In genomic region chr3:187223799-187224198, GRCh38 we compare ENCODE assay signal across 19 cellular contexts. TPM values are rescaled to one million over a fixed set of nuclear protein-coding genes. Genes with fewer than 3 reads are reported as not detected.
DNase-seq lines count a peak whose midpoint lies in the region; ATAC-seq and TF ChIP-seq lines count a peak whose summit lies in the region.
"Had no signal": no experiment of that assay in that cellular context is flagged by ENCODE, and none has a peak within 500 bp of the region (broad histone marks: within the 10 kb centered on the region; RNA-seq: fewer than 3 reads in every experiment).

No MANE protein-coding gene starts in this region.

- in situ Hi-C loops in mammary epithelial cell (cut with MboI; ENCODE audit: low sequenced_read_pairs in 2 of 2) = loop anchor here in 1 of 2 donors (10.0 kb wide), 1 partner anchor 451 kb away; the partner anchor contains the start of gene SST

- no peak overlapping the region for H2AFZ ChIP-seq in Karpas-422 (ENCODE audit: low read length)
- no peak overlapping the region for H2AFZ ChIP-seq in mammary epithelial cell (ENCODE audit: low read depth, low read length)
- H2AFZ ChIP-seq in H9 (ENCODE audit: low read length) = no peak overlapping the region
- H2AFZ ChIP-seq: parathyroid adenoma had no signal

- WGBS in mammary epithelial cell (ENCODE audit: low coverage, missing lambda C conversion rate) = 67% methylated on average over 3 of the region's 3 CpGs
- WGBS in H9 (ENCODE audit: extremely low coverage, insufficient read length, low lambda C conversion rate) = no CpG with 5 or more reads among the region's 3 CpGs

- no peak overlapping the region for H3T11ph ChIP-seq in H9 (ENCODE audit: low read length)

- no peak overlapping the region for H2AK5ac ChIP-seq in H9 (ENCODE audit: insufficient read length, low read length)

- H2BK20ac ChIP-seq in H9 (ENCODE audit: low read depth, low read length, poor library complexity, severe bottlenecking) = no peak overlapping the region

- intact Hi-C loops in mammary epithelial cell (cut with micrococcal nuclease) = loop anchor here (5.0 kb wide), 1 partner anchor 111 kb away; no protein-coding TSS in a partner anchor

- no peak overlapping the region for H3K18ac ChIP-seq in H9 (ENCODE audit: insufficient read length, low read depth, low read length)

- H3K4me3 ChIP-seq in Karpas-422 (ENCODE audit: low read length) = no peak overlapping the region
- H3K4me3 ChIP-seq in mammary epithelial cell (replicated peaks in 1 of 3; ENCODE audit: insufficient read depth in 1 of 3, low read depth in 2 of 3, low read length in 3 of 3) = no peak overlapping the region
- H3K4me3 ChIP-seq: thyroid gland had no signal

- BruUV-seq in mammary epithelial cell (replicated peaks; lab: Mats Ljungman, UMichigan) = no TSS peak

- dilution Hi-C loops in mammary epithelial cell (cut with HindIII; ENCODE audit: low sequenced_read_pairs) = no loop called here

- H3K4me1 Mint-ChIP-seq in memory B cell = peaks cover 2% of the 10 kb centered on the region
- H3K4me1 Mint-ChIP-seq in activated T-cell treated with anti-CD3 and anti-CD28 coated beads, Interleukin-2, amount 50 U/mL, for 24 hours (ENCODE audit: low read depth) = no peaks in the 10 kb centered on the region
- H3K4me1 Mint-ChIP-seq in H9 = peaks cover 6 to 13% of the 10 kb centered on the region in 2 experiments; a peak in 3 of 4 replicates
- H3K4me1 Mint-ChIP-seq: activated naive CD8-positive, alpha-beta T cell treated with anti-CD3 and anti-CD28 coated beads for 36 hours; central memory CD8-positive, alpha-beta T cell had no signal

- H2BK5ac ChIP-seq in H9 (ENCODE audit: insufficient read length, low read length) = no peak overlapping the region

- H3K79me2 ChIP-seq in Karpas-422 (ENCODE audit: low read length) (no peaks in the 10 kb centered on the region), mammary epithelial cell (ENCODE audit: insufficient read depth, low read length) (no peaks in the 10 kb centered on the region), H9 (ENCODE audit: insufficient read depth, low read length) (no peaks in the 10 kb centered on the region)
- H3K79me2 ChIP-seq: parathyroid adenoma had no signal

- H3K36me3 ChIP-seq in Karpas-422 (ENCODE audit: insufficient read depth, low read length) (no peaks in the 10 kb centered on the region), mammary epithelial cell (ENCODE audit: insufficient read depth, low read length) (no peaks in the 10 kb centered on the region)
- H3K36me3 ChIP-seq: thyroid gland had no signal

- H4K8ac ChIP-seq in H9 (replicated peaks; ENCODE audit: insufficient read length, low read depth, low read length) = no peak overlapping the region

- H3K9ac ChIP-seq in Karpas-422 (ENCODE audit: low read length) (no peak overlapping the region), mammary epithelial cell (ENCODE audit: insufficient read depth, low read length) (no peak overlapping the region), H9 (ENCODE audit: extremely low read depth, insufficient read length, low read length) (no peak overlapping the region)
- H3K9ac ChIP-seq: parathyroid adenoma had no signal

- DNase-seq in EL (peak; percentile 22), Karpas-422 (peak; percentile 55), mammary epithelial cell (peak; percentile 60), memory B cell (ENCODE audit: low spot score in 2 of 2) (no peak), H9 (no peak)
- DNase-seq in activated T-cell treated with anti-CD3 and anti-CD28 coated beads, Interleukin-2, amount 50 U/mL, for 24 hours = no peak
- DNase-seq: activated naive CD8-positive, alpha-beta T cell treated with anti-CD3 and anti-CD28 coated beads for 36 hours; C1 segment of cervical spinal cord; DND-41; islet precursor cell; NCI-H1048; NCI-H526 treated with DMSO at 0.1 percent for 48 hours; thyroid gland had no signal

- TF ChIP-seq CTCF in mammary epithelial cell (conservative IDR thresholded peaks at IDR 0.05 in 1 of 2, IDR thresholded peaks at IDR 0.05 in 1 of 2; ENCODE audit: extremely low read depth in 1 of 2, insufficient read depth in 1 of 2, low read depth in 1 of 2, low read length in 2 of 2) = no peak
- no peak for TF ChIP-seq CTCF in H9 (conservative IDR thresholded peaks at IDR 0.05)

- H3K27me3 ChIP-seq in Karpas-422 (ENCODE audit: low read length) (no peaks in the 10 kb centered on the region), mammary epithelial cell (ENCODE audit: insufficient read depth, low read length) (no peaks in the 10 kb centered on the region), H9 (ENCODE audit: insufficient read depth, low read length) (no peaks in the 10 kb centered on the region)
- H3K27me3 ChIP-seq: thyroid gland had no signal

- H3K9me3 ChIP-seq in Karpas-422 (ENCODE audit: low read length) (no peaks in the 10 kb centered on the region), mammary epithelial cell (replicated peaks; ENCODE audit: insufficient read depth, low read length) (no peaks in the 10 kb centered on the region), H9 (ENCODE audit: control insufficient read depth, low read depth, low read length) (no peaks in the 10 kb centered on the region)
- H3K9me3 ChIP-seq: thyroid gland had no signal

- no peaks in the 10 kb centered on the region for H3K23me2 ChIP-seq in H9 (ENCODE audit: insufficient read length, low read depth, low read length, poor library complexity, severe bottlenecking)

- no peaks in the 10 kb centered on the region for H3K36me3 Mint-ChIP-seq in memory B cell
- H3K36me3 Mint-ChIP-seq in activated T-cell treated with anti-CD3 and anti-CD28 coated beads, Interleukin-2, amount 50 U/mL, for 24 hours (ENCODE audit: low read depth) = no peaks in the 10 kb centered on the region
- H3K36me3 Mint-ChIP-seq in H9 (ENCODE audit: insufficient read depth in 1 of 3, low read depth in 3 of 3) = no peaks in the 10 kb centered on the region
- H3K36me3 Mint-ChIP-seq: activated naive CD8-positive, alpha-beta T cell treated with anti-CD3 and anti-CD28 coated beads for 36 hours had no signal

- no peaks in the 10 kb centered on the region for H3K9me2 ChIP-seq in Karpas-422 (replicated peaks; ENCODE audit: insufficient read depth, low read length)

- no peaks in the 10 kb centered on the region for H3K9me3 Mint-ChIP-seq in memory B cell
- H3K9me3 Mint-ChIP-seq in activated T-cell treated with anti-CD3 and anti-CD28 coated beads, Interleukin-2, amount 50 U/mL, for 24 hours = no peaks in the 10 kb centered on the region
- no peaks in the 10 kb centered on the region; a peak in 1 of 5 replicates for H3K9me3 Mint-ChIP-seq in H9
- H3K9me3 Mint-ChIP-seq: activated naive CD8-positive, alpha-beta T cell treated with anti-CD3 and anti-CD28 coated beads for 36 hours; central memory CD8-positive, alpha-beta T cell had no signal

- CTCF ChIA-PET in mammary epithelial cell (lab: Charles Lee; ENCODE audit: low non-redundant PET) = no interaction called here

- no peak overlapping the region for H2BK15ac ChIP-seq in H9 (ENCODE audit: low read depth, low read length)

- H4K20me1 ChIP-seq in Karpas-422 (ENCODE audit: insufficient read depth, low read depth, low read length) (no peaks in the 10 kb centered on the region), mammary epithelial cell (ENCODE audit: insufficient read depth, low read length) (no peaks in the 10 kb centered on the region), H9 (ENCODE audit: control insufficient read depth, insufficient read depth, insufficient read length) (no peaks in the 10 kb centered on the region)

- H3K14ac ChIP-seq in H9 (ENCODE audit: insufficient read depth, low read length) = no peak overlapping the region

- H3K4me1 ChIP-seq in Karpas-422 (ENCODE audit: low read length) (no peaks in the 10 kb centered on the region), mammary epithelial cell (ENCODE audit: insufficient read depth, low read length) (no peaks in the 10 kb centered on the region), H9 (ENCODE audit: insufficient read depth, low read length) (no peaks in the 10 kb centered on the region)
- H3K4me1 ChIP-seq: parathyroid adenoma, thyroid gland had no signal

- H3K79me1 ChIP-seq in H9 (ENCODE audit: insufficient read depth, low read depth, low read length, poor library complexity, severe bottlenecking) = no peaks in the 10 kb centered on the region

- no peak overlapping the region for H4K91ac ChIP-seq in H9 (ENCODE audit: insufficient read length, low read depth, low read length)

- H3K27ac ChIP-seq in Karpas-422 (ENCODE audit: low read length) (no peak overlapping the region), mammary epithelial cell (ENCODE audit: insufficient read depth, low read depth, low read length) (no peak overlapping the region), H9 (ENCODE audit: insufficient read length, low read depth, low read length) (no peak overlapping the region)
- H3K27ac ChIP-seq: parathyroid adenoma, thyroid gland had no signal

- H3K27me3 Mint-ChIP-seq in memory B cell (peaks cover 10% of the 10 kb centered on the region), H9 (ENCODE audit: low read depth) (peaks cover 7% of the 10 kb centered on the region)
- H3K27me3 Mint-ChIP-seq in activated T-cell treated with anti-CD3 and anti-CD28 coated beads, Interleukin-2, amount 50 U/mL, for 24 hours = peaks cover 12% of the 10 kb centered on the region
- H3K27me3 Mint-ChIP-seq: activated naive CD8-positive, alpha-beta T cell treated with anti-CD3 and anti-CD28 coated beads for 36 hours had no signal

- H3K4me3 Mint-ChIP-seq in memory B cell (no peak overlapping the region), H9 (no peak overlapping the region)
- H3K4me3 Mint-ChIP-seq in activated T-cell treated with anti-CD3 and anti-CD28 coated beads, Interleukin-2, amount 50 U/mL, for 24 hours = no peak overlapping the region
- H3K4me3 Mint-ChIP-seq: activated naive CD8-positive, alpha-beta T cell treated with anti-CD3 and anti-CD28 coated beads for 36 hours; central memory CD8-positive, alpha-beta T cell had no signal

- no peak overlapping the region for H3K4ac ChIP-seq in H9 (ENCODE audit: low read depth, low read length)

- no peak overlapping the region for H2BK120ac ChIP-seq in H9 (ENCODE audit: low read depth, low read length, poor library complexity, severe bottlenecking)

- H3K27ac Mint-ChIP-seq in memory B cell (no peak overlapping the region), H9 (no peak overlapping the region)
- no peak overlapping the region for H3K27ac Mint-ChIP-seq in activated T-cell treated with anti-CD3 and anti-CD28 coated beads, Interleukin-2, amount 50 U/mL, for 24 hours
- H3K27ac Mint-ChIP-seq: activated naive CD8-positive, alpha-beta T cell treated with anti-CD3 and anti-CD28 coated beads for 36 hours had no signal

- no peak overlapping the region for H2BK12ac ChIP-seq in H9 (ENCODE audit: insufficient read length, low read depth, low read length)

- no peak overlapping the region for H4K5ac ChIP-seq in H9 (ENCODE audit: insufficient read length, low read depth, low read length)

- H3K4me2 ChIP-seq in Karpas-422 (ENCODE audit: low read depth, low read length, poor library complexity, severe bottlenecking) (no peak overlapping the region), mammary epithelial cell (ENCODE audit: insufficient read depth, low read depth, low read length) (no peak overlapping the region), H9 (ENCODE audit: insufficient read depth, insufficient read length, low read length) (no peak overlapping the region)

- H3K23ac ChIP-seq in H9 (ENCODE audit: insufficient read length, low read depth, low read length) = no peak overlapping the region

- no peak overlapping the region for H3K56ac ChIP-seq in H9 (ENCODE audit: insufficient read length, low read depth, low read length)

- peak; percentile 43 for ATAC-seq in memory B cell (ENCODE audit: low read depth)
- no peak for ATAC-seq in GM21786 (IDR thresholded peaks at IDR 0.05; ENCODE audit: unreplicated experiment)
- ATAC-seq in GM19324 (IDR thresholded peaks at IDR 0.05; ENCODE audit: low FRiP score, unreplicated experiment) = no peak

RNA-seq across cellular contexts. Expression of gene RTP1, which starts 26.5 kb away (rescaled TPM):
- 1.2 TPM in 1 of 2 replicates, not detected in the other for total RNA-seq in Karpas-422 (2014; rRNA removed; shearing (Covaris generic); ENCODE audit: low replicate concordance)
- not detected for total RNA-seq in mammary epithelial cell
- polyA plus RNA-seq in mammary epithelial cell = not detected
- not detected for polyA minus RNA-seq in mammary epithelial cell
- total RNA-seq in H9 (2021) = 6.6 and 7.5 TPM in 2 replicates
- total RNA-seq: activated naive CD8-positive, alpha-beta T cell treated with anti-CD3 and anti-CD28 coated beads for 36 hours; glomerular endothelial cell; T-helper 2 cell treated with Interferon-gamma antibody and Interleukin-4, amounts not matched to agents 100 ng/mL and 5 ng/mL, for 36 hours; thyroid gland had no signal

Comparison
In these comparisons a context has a peak if more than half of its experiments do, and no peak if none do; other contexts are left out.
1. DNase-seq: peak in EL (single experiment), Karpas-422 (single experiment) and mammary epithelial cell (single experiment); none in memory B cell (0 of 2), activated T-cell treated with anti-CD3 and anti-CD28 coated beads, Interleukin-2, amount 50 U/mL, for 24 hours (single experiment) and H9 (single experiment).